33 cellular contexts compared by ENCODE assay signal in the genomic region with DNA sequence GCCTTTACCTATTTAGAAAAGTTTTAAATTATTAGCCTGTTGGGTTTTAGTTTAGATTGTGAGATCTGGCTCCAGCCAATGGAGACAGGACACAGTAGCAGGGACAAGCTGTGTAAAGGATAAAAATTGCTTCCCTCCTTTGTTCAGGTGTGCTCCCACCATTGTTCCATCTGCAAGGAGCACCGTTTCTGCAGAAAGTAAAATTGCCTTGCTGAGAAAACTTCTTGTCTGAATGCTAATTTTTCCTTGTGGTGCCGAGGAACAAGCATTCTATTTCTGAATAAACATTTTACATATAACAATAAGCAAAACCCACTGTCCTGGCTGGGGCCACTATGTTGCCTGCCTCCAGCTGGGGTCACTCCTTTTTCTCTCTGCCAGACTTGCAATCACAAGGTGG.
"Had no signal": no experiment of that assay in that cellular context is flagged by ENCODE, and none has a peak within 500 bp of the region (broad histone marks: within the 10 kb centered on the region; RNA-seq: fewer than 3 reads in every experiment).

No MANE protein-coding gene starts in this region.

- H3K27me3 Mint-ChIP-seq: activated naive CD4-positive, alpha-beta T cell treated with anti-CD3 and anti-CD28 coated beads, Interleukin-2, amount 50 U/mL, for 24 hours; central memory CD8-positive, alpha-beta T cell; effector memory CD8-positive, alpha-beta T cell; naive thymus-derived CD4-positive, alpha-beta T cell; stimulated activated naive B cell treated with anti-CD40 and anti-IgM and Interleukin-4, amounts not matched to agents 10 μg/mL and 1 μg/mL and 100 μg/mL, for 72 hours had no signal

- H3K27me3 ChIP-seq: pancreas, right atrium auricular region, stomach, thyroid gland, upper lobe of left lung had no signal

- H3K4me3 Mint-ChIP-seq: activated naive CD4-positive, alpha-beta T cell treated with anti-CD3 and anti-CD28 coated beads, Interleukin-2, amount 50 U/mL, for 24 hours; activated T-cell treated with anti-CD3 and anti-CD28 coated beads, Interleukin-2, amount 50 U/mL, for 4 hours; central memory CD8-positive, alpha-beta T cell; effector memory CD8-positive, alpha-beta T cell; naive thymus-derived CD4-positive, alpha-beta T cell; neural crest cell; stimulated activated naive B cell treated with anti-CD40 and anti-IgM and Interleukin-4, amounts not matched to agents 10 μg/mL and 1 μg/mL and 100 μg/mL, for 72 hours; T-helper 1 cell treated with Interleukin-12 subunit alpha and Interleukin-12 subunit beta and Interleukin-4 antibody, amounts not matched to agents 30 μg/mL and 1 μg/mL, for 36 hours had no signal

- DNase-seq: activated CD4-positive, alpha-beta T cell treated with anti-CD3 and anti-CD28 coated beads for 48 hours; activated CD4-positive, alpha-beta T cell treated with anti-CD3 and anti-CD28 coated beads, Interleukin-2, amount 50 U/mL, for 48 hours; activated T-cell treated with anti-CD3 and anti-CD28 coated beads, Interleukin-2, amount 50 U/mL, for 4 hours; effector memory CD8-positive, alpha-beta T cell; foreskin fibroblast; head of caudate nucleus; hippocampal formation; kidney; left colon; midbrain; naive thymus-derived CD4-positive, alpha-beta T cell; nucleus accumbens; pancreas; psoas muscle; stimulated activated CD4-positive, alpha-beta T cell treated with anti-CD3 and anti-CD28 coated beads, Interleukin-1b, Interleukin-23, amount 100 ng/mL, for 48 hours; stimulated activated naive B cell treated with anti-CD40 and anti-IgM and Interleukin-4, amounts not matched to agents 10 μg/mL and 1 μg/mL and 100 μg/mL, for 72 hours; stomach; T-helper 9 cell; thyroid gland; upper lobe of left lung; WERI-Rb-1 had no signal

- H3K36me3 Mint-ChIP-seq: activated naive CD4-positive, alpha-beta T cell treated with anti-CD3 and anti-CD28 coated beads, Interleukin-2, amount 50 U/mL, for 24 hours had no signal

- H3K9me3 Mint-ChIP-seq: activated naive CD4-positive, alpha-beta T cell treated with anti-CD3 and anti-CD28 coated beads, Interleukin-2, amount 50 U/mL, for 24 hours; central memory CD8-positive, alpha-beta T cell; effector memory CD8-positive, alpha-beta T cell had no signal

- H3K4me2 ChIP-seq: smooth muscle cell had no signal

- H3K27ac Mint-ChIP-seq: activated naive CD4-positive, alpha-beta T cell treated with anti-CD3 and anti-CD28 coated beads, Interleukin-2, amount 50 U/mL, for 24 hours; activated T-helper 2 cell treated with anti-CD3 and anti-CD28 coated beads, Interferon-gamma antibody, Interleukin-2, Interleukin-4, amounts not matched to agents 10 μg/mL and 5 μg/mL and 100 μg/mL, durations not matched to agents 14 hours and 24 hours and 36 hours; naive thymus-derived CD4-positive, alpha-beta T cell; stimulated activated naive B cell treated with anti-CD40 and anti-IgM and Interleukin-4, amounts not matched to agents 10 μg/mL and 1 μg/mL and 100 μg/mL, for 72 hours; T-helper 1 cell treated with Interleukin-12 subunit alpha and Interleukin-12 subunit beta and Interleukin-4 antibody, amounts not matched to agents 30 μg/mL and 1 μg/mL, for 36 hours had no signal

- H3K36me3 ChIP-seq: pancreas, right atrium auricular region, thyroid gland, upper lobe of left lung, WERI-Rb-1 had no signal

- H3K4me1 Mint-ChIP-seq: activated naive CD4-positive, alpha-beta T cell treated with anti-CD3 and anti-CD28 coated beads, Interleukin-2, amount 50 U/mL, for 24 hours; central memory CD8-positive, alpha-beta T cell; stimulated activated naive B cell treated with anti-CD40 and anti-IgM and Interleukin-4, amounts not matched to agents 10 μg/mL and 1 μg/mL and 100 μg/mL, for 72 hours had no signal

- H3K4me1 ChIP-seq: pancreas, psoas muscle, stomach, thyroid gland, upper lobe of left lung had no signal

- ATAC-seq: activated CD4-positive, CD25-positive, alpha-beta regulatory T cell treated with anti-CD3 and anti-CD28 coated beads, Interleukin-2, amount 50 U/mL, for 24 hours; activated T-cell treated with anti-CD3 and anti-CD28 coated beads, Interleukin-2, amount 50 U/mL, for 4 hours; effector memory CD8-positive, alpha-beta T cell; left colon; naive thymus-derived CD4-positive, alpha-beta T cell; pancreas; psoas muscle; stimulated activated naive B cell treated with anti-CD40 and anti-IgM and Interleukin-4, amounts not matched to agents 10 μg/mL and 1 μg/mL and 100 μg/mL, for 72 hours had no signal

- H3K9me3 ChIP-seq: pancreas, thyroid gland had no signal

- H3K4me3 ChIP-seq: coronary artery, pancreas, psoas muscle, right atrium auricular region, smooth muscle cell, stomach, thyroid gland, upper lobe of left lung had no signal

- FAIRE-seq: bronchial epithelial cell, endothelial cell of umbilical vein, kidney, pancreas, TTC549 had no signal

- H3K27ac ChIP-seq: coronary artery, pancreas, psoas muscle, right atrium auricular region, stomach, thyroid gland, upper lobe of left lung, WERI-Rb-1 had no signal
